In the genomic region with DNA sequence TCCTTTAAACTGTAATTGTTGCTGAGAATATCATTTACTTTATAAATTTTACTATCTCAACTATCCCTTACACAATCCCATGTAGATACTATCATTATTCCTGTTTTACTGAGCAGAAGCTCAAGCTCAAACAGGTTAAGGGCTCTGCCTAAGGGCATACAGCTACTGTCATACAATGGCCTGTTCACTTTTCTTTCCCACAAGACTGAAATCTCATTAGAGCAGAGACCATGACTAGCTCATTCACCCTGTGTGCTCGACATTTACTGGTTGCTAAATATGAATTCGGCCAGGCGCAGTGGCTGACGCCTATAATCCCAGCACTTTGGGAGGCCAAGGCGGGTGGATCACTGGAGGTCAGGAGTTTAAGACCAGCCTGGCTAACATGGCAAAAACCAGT, we compare ENCODE assay signal across 24 cellular contexts. TPM values are rescaled to one million over a fixed set of nuclear protein-coding genes. Genes with fewer than 3 reads are reported as not detected.
DNase-seq lines count a peak whose midpoint lies in the region; ATAC-seq and TF ChIP-seq lines count a peak whose summit lies in the region.
"Had no signal": no experiment of that assay in that cellular context is flagged by ENCODE, and none has a peak within 500 bp of the region (broad histone marks: within the 10 kb centered on the region; RNA-seq: fewer than 3 reads in every experiment).

No MANE protein-coding gene starts in this region.

- H3K9me3 ChIP-seq in breast epithelium (no peaks in the 10 kb centered on the region), esophagus squamous epithelium (no peaks in the 10 kb centered on the region), prostate gland (no peaks in the 10 kb centered on the region), SJCRH30 (replicated peaks) (no peaks in the 10 kb centered on the region)
- H3K9me3 ChIP-seq: BE2C, MG63 had no signal

- no peak overlapping the region for H3K4me3 ChIP-seq in breast epithelium
- H3K4me3 ChIP-seq in esophagus squamous epithelium = no peak overlapping the region
- H3K4me3 ChIP-seq in prostate gland = no peak overlapping the region
- H3K4me3 ChIP-seq in SJCRH30 = no peak overlapping the region
- H3K4me3 ChIP-seq: GM12878, MG63, SK-N-MC had no signal

- H3K27me3 ChIP-seq in breast epithelium = no peaks in the 10 kb centered on the region
- no peaks in the 10 kb centered on the region for H3K27me3 ChIP-seq in esophagus squamous epithelium
- no peaks in the 10 kb centered on the region for H3K27me3 ChIP-seq in prostate gland (replicated peaks; ENCODE audit: insufficient read depth)
- H3K27me3 ChIP-seq in SJCRH30 = no peaks in the 10 kb centered on the region
- H3K27me3 ChIP-seq: BE2C, MG63 had no signal

- no peaks in the 10 kb centered on the region for H3K4me1 ChIP-seq in breast epithelium
- peaks cover 20 to 73% (median 21%) of the 10 kb centered on the region in 3 donors for H3K4me1 ChIP-seq in esophagus squamous epithelium
- peaks cover 7% of the 10 kb centered on the region for H3K4me1 ChIP-seq in prostate gland (replicated peaks)
- H3K4me1 ChIP-seq in SJCRH30 = no peaks in the 10 kb centered on the region
- H3K4me1 ChIP-seq: BE2C had no signal

- peaks cover 27% of the 10 kb centered on the region for H3K27me3 Mint-ChIP-seq in activated T-cell treated with anti-CD3 and anti-CD28 coated beads, Interleukin-2, amount 50 U/mL, for 4 hours (ENCODE audit: low read depth)

- TF ChIP-seq CTCF in breast epithelium (IDR thresholded peaks at IDR 0.05) = no peak
- TF ChIP-seq CTCF in esophagus squamous epithelium (IDR thresholded peaks at IDR 0.05) = no peak
- no peak for TF ChIP-seq CTCF in prostate gland (IDR thresholded peaks at IDR 0.05)

- no peaks in the 10 kb centered on the region for H3K4me1 Mint-ChIP-seq in activated T-cell treated with anti-CD3 and anti-CD28 coated beads, Interleukin-2, amount 50 U/mL, for 4 hours (ENCODE audit: low read depth)

- 37 to 81% methylated on average over 4 to 5 of the region's 5 CpGs for WGBS in esophagus squamous epithelium, 2 donors
- 44% methylated on average over 5 of the region's 5 CpGs for WGBS in prostate gland

- no peak overlapping the region for H3K4me3 Mint-ChIP-seq in activated T-cell treated with anti-CD3 and anti-CD28 coated beads, Interleukin-2, amount 50 U/mL, for 4 hours

- no peak for ATAC-seq in activated T-cell treated with anti-CD3 and anti-CD28 coated beads, Interleukin-2, amount 50 U/mL, for 4 hours
- ATAC-seq in GM18519 (IDR thresholded peaks at IDR 0.05; ENCODE audit: low FRiP score, unreplicated experiment) = no peak
- ATAC-seq: GM12878, Panc1 had no signal

- H3K9me3 Mint-ChIP-seq in activated T-cell treated with anti-CD3 and anti-CD28 coated beads, Interleukin-2, amount 50 U/mL, for 4 hours = no peaks in the 10 kb centered on the region

- H3K27ac ChIP-seq in breast epithelium (peak overlapping the region; percentile 58 to 75), esophagus squamous epithelium (peak overlapping the region; percentile 31 to 69 (median 45)), prostate gland (peak overlapping the region; percentile 71 to 87), SJCRH30 (no peak overlapping the region)
- H3K27ac ChIP-seq: SK-N-MC had no signal

- intact Hi-C loops in breast epithelium (cut with DNase I; ENCODE audit: low total_unique reads) (no loop called here), esophagus squamous epithelium (cut with DNase I) (no loop called here), prostate gland (cut with DNase I) (no loop called here)

- no peaks in the 10 kb centered on the region for H3K36me3 Mint-ChIP-seq in activated T-cell treated with anti-CD3 and anti-CD28 coated beads, Interleukin-2, amount 50 U/mL, for 4 hours (ENCODE audit: insufficient read depth)

- H3K36me3 ChIP-seq in breast epithelium = no peaks in the 10 kb centered on the region
- no peaks in the 10 kb centered on the region for H3K36me3 ChIP-seq in esophagus squamous epithelium
- no peaks in the 10 kb centered on the region for H3K36me3 ChIP-seq in prostate gland
- H3K36me3 ChIP-seq in SJCRH30 = no peaks in the 10 kb centered on the region
- H3K36me3 ChIP-seq: BE2C, MG63 had no signal

- DNase-seq in HPDE6-E6E7 (ENCODE audit: extremely low spot score) (peak; percentile 48), breast epithelium (ENCODE audit: low spot score in 2 of 2) (no peak), esophagus squamous epithelium (lab: John Stamatoyannopoulos, UW) (no peak), prostate gland (ENCODE audit: low spot score) (peak; percentile 64), SJCRH30 (no peak), RKO (ENCODE audit: low spot score) (no peak)
- DNase-seq in activated T-cell treated with anti-CD3 and anti-CD28 coated beads, Interleukin-2, amount 50 U/mL, for 4 hours = no peak
- DNase-seq: BE2C, DMS 273 treated with DMSO at 0.1 percent for 48 hours, DMS79 treated with DMSO at 0.1 percent for 48 hours, H7, Kasumi-1, MG63, NCI-H1048, NCI-H1417 treated with DMSO at 0.1 percent for 48 hours, NCI-H1930, NCI-H2227 treated with DMSO at 0.1 percent for 48 hours, NCI-H510A, NCI-H748 treated with DMSO at 0.1 percent for 48 hours, Right ventricle myocardium superior had no signal

- TF ChIP-seq POLR2A in breast epithelium (IDR thresholded peaks at IDR 0.05) = no peak
- TF ChIP-seq POLR2A in esophagus squamous epithelium (IDR thresholded peaks at IDR 0.05) = no peak
- TF ChIP-seq POLR2A in prostate gland (IDR thresholded peaks at IDR 0.05) = no peak

RNA-seq across cellular contexts. Expression of a gene that starts 1.6 kb away (rescaled TPM):
- 1 to 10 TPM in 1 of 3 donors, under 1 TPM in 1, not detected in 1; 0.64 to 2.3 TPM for total RNA-seq in breast epithelium
- total RNA-seq in esophagus squamous epithelium = 1 to 10 TPM in 1 of 4 donors, under 1 TPM in 2, not detected in 1; 0.59 to 2.4 (median 0.83) TPM
- 1 to 10 TPM in 1 of 2 donors, not detected in 1; 1.4 TPM for total RNA-seq in prostate gland
- not detected for total RNA-seq in activated T-cell treated with anti-CD3 and anti-CD28 coated beads, Interleukin-2, amount 50 U/mL, for 4 hours
- total RNA-seq in SJCRH30 (2014; rRNA removed; shearing (Covaris generic)) = not detected in 2 replicates
- total RNA-seq: GM12878 had no signal

RNA-seq across cellular contexts. Expression of a gene that starts 23.4 kb away (rescaled TPM):
- total RNA-seq in breast epithelium (10 to 100 TPM in 1 of 3 donors, 1 to 10 TPM in 2; 5.9 to 12.8 (median 6.2) TPM), esophagus squamous epithelium (under 1 TPM in 2 of 4 donors, not detected in 2; 0.23 to 0.42 TPM), prostate gland (10 to 100 TPM; 11.5 to 67.4 TPM)
- total RNA-seq in activated T-cell treated with anti-CD3 and anti-CD28 coated beads, Interleukin-2, amount 50 U/mL, for 4 hours = 1 to 10 TPM; 2.7 to 3.1 (median 3.1) TPM
- not detected in 2 replicates for total RNA-seq in SJCRH30 (2014; rRNA removed; shearing (Covaris generic))

RNA-seq across cellular contexts. Expression of a gene that starts 40.2 kb away (rescaled TPM):
- total RNA-seq in breast epithelium (100 to 1,000 TPM in 2 of 3 donors, 10 to 100 TPM in 1; 26.5 to 129 (median 106) TPM), esophagus squamous epithelium (10 to 100 TPM in 1 of 4 donors, 1 to 10 TPM in 3; 1.1 to 10.3 (median 3.4) TPM), prostate gland (100 to 1,000 TPM in 1 of 2 donors, 10 to 100 TPM in 1; 41.9 to 152 TPM)
- total RNA-seq in activated T-cell treated with anti-CD3 and anti-CD28 coated beads, Interleukin-2, amount 50 U/mL, for 4 hours = under 1 TPM; 0.54 to 0.83 (median 0.55) TPM
- total RNA-seq in SJCRH30 (2014; rRNA removed; shearing (Covaris generic)) = 0.28 and 0.77 TPM in 2 replicates

Comparison
In these comparisons a context has a peak if more than half of its experiments do, and no peak if none do; other contexts are left out.
1. DNase-seq: peak in HPDE6-E6E7 (single experiment) and prostate gland (single experiment); none in breast epithelium (0 of 2), esophagus squamous epithelium (single experiment), activated T-cell treated with anti-CD3 and anti-CD28 coated beads, Interleukin-2, amount 50 U/mL, for 4 hours (single experiment), SJCRH30 (0 of 2) and RKO (single experiment).